ENCODE assay signal across 13 cellular contexts in genomic region chr21:26425576-26425975, GRCh38.
"Had no signal": no experiment of that assay in that cellular context is flagged by ENCODE, and none has a peak within 500 bp of the region (broad histone marks: within the 10 kb centered on the region; RNA-seq: fewer than 3 reads in every experiment).

No MANE protein-coding gene starts in this region.

- DNase-seq: activated CD4-positive, alpha-beta T cell treated with anti-CD3 and anti-CD28 coated beads for 1 hour; activated CD8-positive, alpha-beta memory T cell treated with anti-CD3 and anti-CD28 coated beads for 24 hours; amygdala; brain microvascular endothelial cell; dermis blood vessel endothelial cell; hippocampal formation; lower lobe of right lung; midbrain; pancreas; stimulated activated CD4-positive, alpha-beta T cell treated with anti-CD3 and anti-CD28 coated beads, Interleukin-2, amount 100 ng/mL, for 48 hours; stimulated activated CD8-positive, alpha-beta memory T cell treated with anti-CD3 and anti-CD28 coated beads, Interleukin-4, amount 100 ng/mL, for 48 hours; thyroid gland had no signal

- FAIRE-seq: pancreas, urothelium cell line had no signal

- ATAC-seq: lower lobe of right lung, pancreas had no signal

- H3K4me3 ChIP-seq: lower lobe of right lung, pancreas, thyroid gland had no signal
